9 cellular contexts compared by ENCODE assay signal in the genomic region with DNA sequence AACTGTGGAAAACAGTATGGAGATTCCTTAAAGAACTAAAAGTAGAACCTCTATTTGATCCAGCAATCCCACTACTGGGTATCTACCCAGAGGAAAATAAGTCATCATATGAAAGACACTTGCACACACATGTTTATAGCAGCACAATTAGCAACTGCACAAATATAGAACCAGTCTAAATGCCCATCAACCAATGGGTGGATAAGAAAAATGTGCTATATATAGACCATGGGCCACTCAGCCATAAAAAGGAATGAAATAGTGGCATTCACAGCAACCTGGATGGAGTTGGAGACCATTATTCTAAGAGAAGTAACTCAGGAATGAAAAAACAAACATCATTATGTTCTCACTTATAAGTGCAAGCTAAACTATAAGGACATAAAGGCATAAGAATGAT.
"Had no signal": no experiment of that assay in that cellular context is flagged by ENCODE, and none has a peak within 500 bp of the region (broad histone marks: within the 10 kb centered on the region; RNA-seq: fewer than 3 reads in every experiment).

No MANE protein-coding gene starts in this region.

- H3K27ac Mint-ChIP-seq: GM23338, H9, HFFc6 had no signal

- H3K9ac ChIP-seq: GM23248 had no signal

- H2AFZ ChIP-seq: GM23248, GM23338 had no signal

- H3K36me3 ChIP-seq: HAP-1 had no signal

- H3K4me1 ChIP-seq: HAP-1 had no signal

- DNase-seq: GM23248, GOT3, H7, H9, HCEC 1CT, HFFc6 had no signal

- H3K9me3 ChIP-seq: HAP-1 had no signal

- H3K27ac ChIP-seq: GM23248 had no signal

- H3K4me2 ChIP-seq: GM23338 had no signal

- H3K4me3 ChIP-seq: GM23248, GM23338, HAP-1 had no signal

- ATAC-seq: GM23338, HCT116 had no signal

- H3K4me3 Mint-ChIP-seq: GM23338, H9, HFFc6 had no signal

- H3K4me1 Mint-ChIP-seq: GM23338 had no signal
